In genomic region chr12:117908411-117908810, GRCh38 we compare ENCODE assay signal across 6 cellular contexts.
"Had no signal": no experiment of that assay in that cellular context is flagged by ENCODE, and none has a peak within 500 bp of the region (broad histone marks: within the 10 kb centered on the region; RNA-seq: fewer than 3 reads in every experiment).

No MANE protein-coding gene starts in this region.

- H3K27ac Mint-ChIP-seq: GM23338, H9 had no signal

- H3K4me3 Mint-ChIP-seq: GM23338, H9 had no signal

- H3K9me3 Mint-ChIP-seq: GM23338 had no signal

- DNase-seq: H9, HCEC 1CT, IMR-90, KG1 had no signal

- H3K4me3 ChIP-seq: GM23338, K562 had no signal
